In the genomic region with DNA sequence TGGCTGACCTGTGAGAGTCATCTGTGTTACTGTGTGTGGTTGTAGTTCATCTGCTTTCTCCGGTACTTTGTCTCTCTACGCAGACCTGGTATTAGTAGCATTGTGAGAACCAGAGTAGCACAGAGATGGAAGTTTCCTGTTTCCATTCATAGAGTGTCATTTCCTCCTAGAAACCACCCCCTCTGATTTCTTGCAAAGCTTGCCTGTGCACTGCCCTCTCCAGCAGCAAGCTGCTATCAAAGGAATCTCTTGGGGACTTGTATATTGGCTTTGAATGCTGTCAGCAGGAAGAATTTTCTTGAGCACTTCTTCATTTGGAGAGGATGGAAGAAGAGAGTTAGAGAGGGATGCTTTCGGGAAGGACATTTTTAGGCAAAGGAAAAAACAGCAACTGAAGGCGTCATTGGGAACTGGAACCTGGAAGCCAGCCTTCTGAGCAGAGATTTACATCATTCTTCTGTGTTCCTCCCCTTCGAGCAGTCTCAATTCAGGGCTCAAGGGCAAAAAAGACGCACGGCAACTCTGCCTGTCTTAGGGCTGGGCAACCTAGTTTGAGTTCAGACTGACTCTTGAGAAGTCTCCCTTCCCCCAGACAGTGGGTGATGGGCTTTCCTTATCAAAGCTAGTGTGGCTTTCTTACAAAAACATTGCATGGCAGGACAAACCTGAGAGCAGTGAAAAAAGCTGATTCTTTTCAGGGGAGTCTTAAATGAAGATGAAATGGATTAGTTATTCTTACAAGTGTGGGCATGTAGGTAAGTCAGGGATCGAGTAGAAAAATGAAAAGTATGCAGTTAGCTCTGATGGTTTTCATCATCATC, we compare ENCODE assay signal across 8 cellular contexts.
DNase-seq lines count a peak whose midpoint lies in the region; ATAC-seq and TF ChIP-seq lines count a peak whose summit lies in the region.

No MANE protein-coding gene starts in this region.

- no peaks in the 10 kb centered on the region for H3K36me3 ChIP-seq in CD4-positive, alpha-beta memory T cell (ENCODE audit: insufficient read depth, low read length)
- H3K36me3 ChIP-seq in Panc1 (ENCODE audit: control insufficient read depth, insufficient read depth, low read length) = no peaks in the 10 kb centered on the region

- H3K27me3 ChIP-seq in CD4-positive, alpha-beta memory T cell (ENCODE audit: insufficient read depth, low read length) = no peaks in the 10 kb centered on the region
- H3K27me3 ChIP-seq in Panc1 (ENCODE audit: control insufficient read depth, insufficient read depth, low read length) = no peaks in the 10 kb centered on the region

- intact Hi-C loops in CD4-positive, alpha-beta memory T cell (cut with micrococcal nuclease) = no loop called here
- intact Hi-C loops in Panc1 (cut with micrococcal nuclease; ENCODE audit: unreplicated experiment) = no loop called here

- peaks cover 33% of the 10 kb centered on the region for H3K4me1 ChIP-seq in CD4-positive, alpha-beta memory T cell (ENCODE audit: insufficient read depth, low read length)
- H3K4me1 ChIP-seq in Panc1 (ENCODE audit: control insufficient read depth, insufficient read depth, low read length) = peaks cover 16% of the 10 kb centered on the region

- H3K4me3 ChIP-seq in CD4-positive, alpha-beta memory T cell (ENCODE audit: low read length in 2 of 2) = no peak overlapping the region
- H3K4me3 ChIP-seq in Panc1 (ENCODE audit: low read depth in 2 of 2, low read length in 2 of 2) = no peak overlapping the region

- H3K9me3 Mint-ChIP-seq in CD4-positive, alpha-beta memory T cell = no peaks in the 10 kb centered on the region

- H3K27ac ChIP-seq in CD4-positive, alpha-beta memory T cell (ENCODE audit: low read depth, low read length) = no peak overlapping the region
- H3K27ac ChIP-seq in Panc1 (ENCODE audit: low read length) = 0 out of 2 replicates have a peak overlapping the region, but pooled peaks have one; percentile 29

- peak overlapping the region in 6 of 7 donors; percentile 1 to 72 (median 50) for H3K27ac Mint-ChIP-seq in CD4-positive, alpha-beta memory T cell

- in situ Hi-C loops in Panc1 (cut with HindIII; ENCODE audit: low pct_unique_long_range_greater_than_20kb, low sequenced_read_pairs) = no loop called here

- CTCF ChIA-PET in CD4-positive, alpha-beta memory T cell (lab: Charles Lee; ENCODE audit: partially characterized antibody) = no interaction called here
- CTCF ChIA-PET in Panc1 (lab: Charles Lee) = no interaction called here

- DNase-seq in CD4-positive, alpha-beta memory T cell = peak in 4 of 5 donors; percentile 15 to 38 (median 20)
- DNase-seq in Panc1 (ENCODE audit: low read depth, low spot score) (no peak), globus pallidus (ENCODE audit: low spot score) (peak; percentile 53), superior temporal gyrus (ENCODE audit: extremely low spot score) (peak; percentile 65), pons (ENCODE audit: low spot score) (no peak), COLO668 (lab: John Stamatoyannopoulos, UW; ENCODE audit: unreplicated experiment) (no peak)
- DNase-seq in activated effector memory CD4-positive, alpha-beta T cell treated with anti-CD3 and anti-CD28 coated beads, Interleukin-2, amount 50 U/mL, for 16 hours = no peak

- peak overlapping the region in 7 of 8 donors; percentile 45 to 85 (median 66) for H3K4me3 Mint-ChIP-seq in CD4-positive, alpha-beta memory T cell

- H3K27me3 Mint-ChIP-seq in CD4-positive, alpha-beta memory T cell = no peaks in the 10 kb centered on the region

- no peak for TF ChIP-seq CTCF in Panc1 (IDR thresholded peaks at IDR 0.05)

- POLR2A ChIA-PET in CD4-positive, alpha-beta memory T cell (lab: Charles Lee; ENCODE audit: partially characterized antibody) = no interaction called here
- POLR2A ChIA-PET in Panc1 (lab: Charles Lee) = no interaction called here

- H3K9me3 ChIP-seq in CD4-positive, alpha-beta memory T cell (ENCODE audit: control insufficient read depth in 1 of 2, low read length in 2 of 2) = no peaks in the 10 kb centered on the region
- no peaks in the 10 kb centered on the region for H3K9me3 ChIP-seq in Panc1 (ENCODE audit: control insufficient read depth, insufficient read depth, low read depth, low read length)

- H3K36me3 Mint-ChIP-seq in CD4-positive, alpha-beta memory T cell = peaks cover 11 to 23% of the 10 kb centered on the region in 2 donors

- H3K4me1 Mint-ChIP-seq in CD4-positive, alpha-beta memory T cell = peaks cover 21 to 43% (median 31%) of the 10 kb centered on the region in 4 donors

- BruUV-seq in Panc1 (replicated peaks; lab: Mats Ljungman, UMichigan) = no TSS peak

- ATAC-seq in GM19455 (IDR thresholded peaks at IDR 0.05; ENCODE audit: unreplicated experiment) = peak; percentile 83
- ATAC-seq in Panc1 = no peak

Comparison
In these comparisons a context has a peak if more than half of its experiments do, and no peak if none do; other contexts are left out.
1. DNase-seq: peak in CD4-positive, alpha-beta memory T cell (4 of 5), globus pallidus (single experiment) and superior temporal gyrus (single experiment); none in Panc1 (single experiment), pons (single experiment), COLO668 (single experiment) and activated effector memory CD4-positive, alpha-beta T cell treated with anti-CD3 and anti-CD28 coated beads, Interleukin-2, amount 50 U/mL, for 16 hours (single experiment).